Comparison of ENCODE assay signal across 20 cellular contexts in the genomic region with DNA sequence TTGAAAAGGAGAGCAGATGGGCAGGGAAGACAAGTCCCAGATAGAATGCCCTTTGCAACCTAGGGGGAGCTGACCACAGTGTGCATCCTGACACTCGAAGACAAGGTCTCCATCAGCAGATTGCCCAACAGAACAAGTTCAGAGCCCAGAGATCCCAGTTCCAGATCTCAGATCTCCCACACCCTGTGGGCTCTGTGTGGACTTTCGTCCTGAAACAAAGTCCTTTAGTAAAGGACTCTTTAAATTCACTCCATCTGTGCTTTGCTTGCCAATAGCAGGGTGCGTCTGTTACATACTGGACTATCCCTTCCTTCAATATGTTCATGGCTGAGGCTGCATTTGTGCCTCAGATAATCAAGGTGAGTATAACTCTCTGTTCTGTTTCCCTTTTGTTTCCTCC. TPM values are rescaled to one million over a fixed set of nuclear protein-coding genes. Genes with fewer than 3 reads are reported as not detected.
DNase-seq lines count a peak whose midpoint lies in the region; ATAC-seq and TF ChIP-seq lines count a peak whose summit lies in the region.
"Had no signal": no experiment of that assay in that cellular context is flagged by ENCODE, and none has a peak within 500 bp of the region (broad histone marks: within the 10 kb centered on the region; RNA-seq: fewer than 3 reads in every experiment).

No MANE protein-coding gene starts in this region.

- no peak overlapping the region for H3K4me3 Mint-ChIP-seq in stimulated activated effector memory CD8-positive, alpha-beta T cell treated with anti-CD3 and anti-CD28 coated beads, Interleukin-12 subunit alpha, Interleukin-12 subunit beta, amount 100 ng/mL, for 72 hours
- H3K4me3 Mint-ChIP-seq: CD4-positive, alpha-beta T cell; HFFc6 had no signal

- no peak for TF ChIP-seq POLR2A in right lobe of liver (IDR thresholded peaks at IDR 0.05)

- H3K36me3 Mint-ChIP-seq in stimulated activated effector memory CD8-positive, alpha-beta T cell treated with anti-CD3 and anti-CD28 coated beads, Interleukin-12 subunit alpha, Interleukin-12 subunit beta, amount 100 ng/mL, for 72 hours: peaks cover 45% of the 10 kb centered on the region

- ATAC-seq in right lobe of liver: peak in 3 of 4 donors; percentile 0 to 33 (median 2)
- no peak for ATAC-seq in stimulated activated effector memory CD8-positive, alpha-beta T cell treated with anti-CD3 and anti-CD28 coated beads, Interleukin-12 subunit alpha, Interleukin-12 subunit beta, amount 100 ng/mL, for 72 hours
- ATAC-seq: A549, HCT116 had no signal

- peak overlapping the region in 1 of 3 donors; percentile 7 for H3K4me3 ChIP-seq in right lobe of liver
- H3K4me3 ChIP-seq: A549 had no signal

- H3K27me3 ChIP-seq in right lobe of liver: no peaks in the 10 kb centered on the region

- no peak for TF ChIP-seq CTCF in right lobe of liver (IDR thresholded peaks at IDR 0.05)

- WGBS in right lobe of liver (ENCODE audit: insufficient coverage, low coverage, low lambda C conversion rate, missing lambda C conversion rate): 47% methylated on average over 2 of the region's 3 CpGs

- no peaks in the 10 kb centered on the region for H3K9me3 ChIP-seq in right lobe of liver
- H3K9me3 ChIP-seq: A549, Caco-2 had no signal

- H3K9me3 Mint-ChIP-seq in stimulated activated effector memory CD8-positive, alpha-beta T cell treated with anti-CD3 and anti-CD28 coated beads, Interleukin-12 subunit alpha, Interleukin-12 subunit beta, amount 100 ng/mL, for 72 hours: no peaks in the 10 kb centered on the region
- H3K9me3 Mint-ChIP-seq: CD4-positive, alpha-beta T cell; HFFc6 had no signal

- H3K27ac Mint-ChIP-seq in stimulated activated effector memory CD8-positive, alpha-beta T cell treated with anti-CD3 and anti-CD28 coated beads, Interleukin-12 subunit alpha, Interleukin-12 subunit beta, amount 100 ng/mL, for 72 hours: peak overlapping the region; percentile 1
- H3K27ac Mint-ChIP-seq: CD4-positive, alpha-beta T cell; HFFc6 had no signal

- H3K36me3 ChIP-seq in right lobe of liver: peaks cover 0 to 6% (median under 1%) of the 10 kb centered on the region in 4 donors

- H3K4me1 Mint-ChIP-seq in stimulated activated effector memory CD8-positive, alpha-beta T cell treated with anti-CD3 and anti-CD28 coated beads, Interleukin-12 subunit alpha, Interleukin-12 subunit beta, amount 100 ng/mL, for 72 hours: peaks cover 19% of the 10 kb centered on the region

- peak; percentile 25 for DNase-seq in activated effector memory CD4-positive, alpha-beta T cell treated with anti-CD3 and anti-CD28 coated beads, Interleukin-2, amount 50 U/mL, for 16 hours
- no peak for DNase-seq in activated effector memory CD4-positive, alpha-beta T cell treated with Interleukin-2 at 50 U/mL for 16 hours
- peak in 1 of 3 donors; percentile 42 for DNase-seq in right lobe of liver
- no peak for DNase-seq in stimulated activated effector memory CD8-positive, alpha-beta T cell treated with anti-CD3 and anti-CD28 coated beads, Interleukin-12 subunit alpha, Interleukin-12 subunit beta, amount 100 ng/mL, for 72 hours (ENCODE audit: low spot score in 2 of 2)
- no peak for DNase-seq in NCI-H2029 treated with DMSO at 0.1 percent for 48 hours (lab: John Stamatoyannopoulos, UW)
- no peak for DNase-seq in NCI-H2227 (lab: John Stamatoyannopoulos, UW; ENCODE audit: unreplicated experiment)
- no peak for DNase-seq in stimulated activated CD4-positive, alpha-beta T cell treated with anti-CD3 and anti-CD28 coated beads, Interleukin-4, amount 100 ng/mL, for 4 hours
- DNase-seq: AML-193; CD4-positive, alpha-beta T cell; GOT3; H7; HFFc6; IMR-90 had no signal

- intact Hi-C loops in right lobe of liver (cut with DNase I): no loop called here

- H3K4me1 ChIP-seq in right lobe of liver: peaks cover 0 to 63% (median 6%) of the 10 kb centered on the region in 4 donors
- H3K4me1 ChIP-seq: Caco-2 had no signal

- H3K27ac ChIP-seq in right lobe of liver: peak overlapping the region in 1 of 3 donors; percentile 47
- H3K27ac ChIP-seq: 22Rv1, A549, C4-2B, HL-60 had no signal

RNA-seq across cellular contexts. Expression of a gene that starts 8.7 kb away (rescaled TPM):
- 100 to 1,000 TPM; 202 to 236 (median 216) TPM for total RNA-seq in right lobe of liver

RNA-seq across cellular contexts. Expression of a gene that starts 11.0 kb away (rescaled TPM):
- total RNA-seq in right lobe of liver: 100 to 1,000 TPM in 3 of 6 experiments, 10 to 100 TPM in 3; 44.1 to 239 (median 98.2) TPM
- total RNA-seq: CD4-positive, alpha-beta T cell; HFFc6; HT1080; IMR-90 had no signal

RNA-seq across cellular contexts. Expression of a gene that starts 12.5 kb away (rescaled TPM):
- total RNA-seq in right lobe of liver: 10 to 100 TPM; 38.9 to 55.2 (median 43.1) TPM

RNA-seq across cellular contexts. Expression of a gene that starts 25.4 kb away (rescaled TPM):
- 1,000 to 10,000 TPM; 1,157 to 2,557 (median 1,950) TPM for total RNA-seq in right lobe of liver

RNA-seq across cellular contexts. Expression of a gene that starts 57.2 kb away (rescaled TPM):
- 1,000 to 10,000 TPM in 5 of 6 experiments, 100 to 1,000 TPM in 1; 993 to 2,993 (median 1,796) TPM for total RNA-seq in right lobe of liver
